Comparison of ENCODE assay signal across 10 cellular contexts in the genomic region with DNA sequence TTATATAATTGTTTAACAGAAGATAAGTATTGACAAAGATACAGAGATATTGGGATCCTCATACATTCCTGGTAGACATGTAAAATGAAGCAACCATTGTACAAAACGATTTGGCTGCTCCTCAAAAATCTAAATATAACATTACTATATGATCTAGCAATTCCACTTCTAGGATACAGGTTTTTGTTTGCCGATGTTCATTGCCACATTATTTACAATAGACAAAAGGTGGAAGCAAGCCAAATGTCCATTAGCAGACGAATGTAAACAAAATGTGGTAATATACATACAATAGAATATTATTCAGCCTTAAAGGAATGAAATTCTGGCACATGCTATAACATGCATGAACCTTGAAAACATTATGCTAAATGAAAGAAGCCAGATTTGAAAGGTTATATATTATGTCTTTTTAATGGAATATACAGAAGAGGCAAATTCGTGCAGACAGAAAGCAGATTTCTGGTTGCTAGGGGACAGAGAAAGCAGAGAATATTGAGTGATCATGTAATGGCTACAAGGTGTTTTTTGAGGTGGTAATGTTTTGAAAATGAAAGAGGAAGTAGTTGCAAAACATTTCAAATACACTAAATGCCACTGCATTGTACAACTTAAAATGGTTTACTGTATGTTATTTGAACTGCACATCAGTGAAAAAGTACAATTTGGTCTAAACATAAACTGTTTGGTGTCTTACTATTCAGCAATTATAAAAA. TPM values are rescaled to one million over a fixed set of nuclear protein-coding genes. Genes with fewer than 3 reads are reported as not detected.
DNase-seq lines count a peak whose midpoint lies in the region; ATAC-seq, FAIRE-seq and TF ChIP-seq lines count a peak whose summit lies in the region.
"Had no signal": no experiment of that assay in that cellular context is flagged by ENCODE, and none has a peak within 500 bp of the region (broad histone marks: within the 10 kb centered on the region; RNA-seq: fewer than 3 reads in every experiment).

No MANE protein-coding gene starts in this region.

- TF ChIP-seq CTCF in SK-N-SH (IDR thresholded peaks at IDR 0.05), result no peak
- no peak for TF ChIP-seq CTCF in osteoblast (IDR thresholded peaks at IDR 0.05; ENCODE audit: extremely low read depth, low read depth, low read length)

- intact Hi-C loops in naive thymus-derived CD4-positive, alpha-beta T cell (cut with micrococcal nuclease), result loop anchor here in 1 of 2 donors (2.0 to 10.0 kb wide), 3 partner anchors 539 to 1311 kb away; no protein-coding TSS in a partner anchor

- peaks cover 0 to 21% (median 12%) of the 10 kb centered on the region in 7 donors for H3K4me1 Mint-ChIP-seq in naive thymus-derived CD4-positive, alpha-beta T cell
- peaks cover 14% of the 10 kb centered on the region for H3K4me1 Mint-ChIP-seq in activated T-cell treated with anti-CD3 and anti-CD28 coated beads, Interleukin-2, amount 50 U/mL, for 24 hours (ENCODE audit: low read depth)

- no peaks in the 10 kb centered on the region for H3F3A ChIP-seq in SK-N-SH (replicated peaks; ENCODE audit: insufficient read depth)

- no peaks in the 10 kb centered on the region for H3K9me3 ChIP-seq in SK-N-SH
- no peaks in the 10 kb centered on the region for H3K9me3 ChIP-seq in naive thymus-derived CD4-positive, alpha-beta T cell (ENCODE audit: control insufficient read depth in 2 of 3, low read length in 3 of 3)
- no peaks in the 10 kb centered on the region for H3K9me3 ChIP-seq in osteoblast (ENCODE audit: low read depth, low read length)

- H3K9me3 Mint-ChIP-seq in naive thymus-derived CD4-positive, alpha-beta T cell, result no peaks in the 10 kb centered on the region
- no peaks in the 10 kb centered on the region for H3K9me3 Mint-ChIP-seq in activated T-cell treated with anti-CD3 and anti-CD28 coated beads, Interleukin-2, amount 50 U/mL, for 24 hours

- TF ChIP-seq EP300 in SK-N-SH (IDR thresholded peaks at IDR 0.05; ENCODE audit: borderline replicate concordance in 1 of 2, low read depth in 1 of 2, low read length in 1 of 2), result no peak

- peak overlapping the region in 2 of 10 donors; percentile 4 to 36 for H3K4me3 Mint-ChIP-seq in naive thymus-derived CD4-positive, alpha-beta T cell
- H3K4me3 Mint-ChIP-seq in activated T-cell treated with anti-CD3 and anti-CD28 coated beads, Interleukin-2, amount 50 U/mL, for 24 hours, result no peak overlapping the region
- H3K4me3 Mint-ChIP-seq: mesothelial cell of epicardium had no signal

- H2AFZ ChIP-seq in SK-N-SH (ENCODE audit: low read depth) (no peak overlapping the region), osteoblast (ENCODE audit: low read length) (no peak overlapping the region)

- FAIRE-seq in frontal cortex (lab: Jason Lieb, UNC), result no peak

- H3K27ac ChIP-seq in SK-N-SH (ENCODE audit: low read depth in 2 of 2, low read length in 1 of 2), result no peak overlapping the region
- H3K27ac ChIP-seq in naive thymus-derived CD4-positive, alpha-beta T cell (ENCODE audit: low read depth, low read length), result no peak overlapping the region
- H3K27ac ChIP-seq in osteoblast (ENCODE audit: low read depth, low read length), result no peak overlapping the region

- ATAC-seq in SK-N-SH treated with all-trans-retinoic acid at 6 μM for 48 hours (no peak; the same call in 2 of the 3 replicates), HG02938 (IDR thresholded peaks at IDR 0.05; ENCODE audit: unreplicated experiment) (peak; percentile 97)
- ATAC-seq in naive thymus-derived CD4-positive, alpha-beta T cell, result peak; percentile 31

- H3K36me3 ChIP-seq in SK-N-SH (replicated peaks in 1 of 2; ENCODE audit: control insufficient read depth in 1 of 2, insufficient read depth in 2 of 2, low read length in 1 of 2) (no peaks in the 10 kb centered on the region), osteoblast (ENCODE audit: insufficient read depth, low read length) (no peaks in the 10 kb centered on the region)
- no peaks in the 10 kb centered on the region for H3K36me3 ChIP-seq in naive thymus-derived CD4-positive, alpha-beta T cell (ENCODE audit: control insufficient read depth in 2 of 3, insufficient read depth in 3 of 3, low read length in 3 of 3)

- H4K20me1 ChIP-seq in SK-N-SH (ENCODE audit: insufficient read depth) (no peaks in the 10 kb centered on the region), osteoblast (ENCODE audit: insufficient read depth, low read length) (no peaks in the 10 kb centered on the region)

- H3K27me3 ChIP-seq in SK-N-SH (ENCODE audit: insufficient read depth) (no peaks in the 10 kb centered on the region; the same call in 1 of the 2 replicates), osteoblast (ENCODE audit: insufficient read depth, low read length) (no peaks in the 10 kb centered on the region)
- H3K27me3 ChIP-seq in naive thymus-derived CD4-positive, alpha-beta T cell (ENCODE audit: control insufficient read depth in 2 of 2, insufficient read depth in 2 of 2, low read length in 2 of 2), result no peaks in the 10 kb centered on the region

- CTCF ChIA-PET in SK-N-SH (lab: Yijun Ruan, JAX), result interaction anchor here (0.8 to 4.3 kb wide), 10 partner anchors 9 to 1311 kb away, joined by 3 to 52 read pairs (median 5); no protein-coding TSS in a partner anchor
- CTCF ChIA-PET in naive thymus-derived CD4-positive, alpha-beta T cell (lab: Charles Lee), result interaction anchor here (1.1 kb wide), 1 partner anchor 1983 kb away, joined by 3 read pairs; no protein-coding TSS in a partner anchor

- DNase-seq in SK-N-SH (no peak), NCI-H2029 treated with DMSO at 0.1 percent for 48 hours (lab: John Stamatoyannopoulos, UW) (peak; percentile 43), frontal cortex (ENCODE audit: low spot score in 2 of 2) (no peak), osteoblast (ENCODE audit: insufficient read length, low spot score, missing footprints) (no peak)
- DNase-seq in naive thymus-derived CD4-positive, alpha-beta T cell, result peak in 3 of 9 donors; percentile 6 to 11 (median 8)
- DNase-seq in activated T-cell treated with anti-CD3 and anti-CD28 coated beads, Interleukin-2, amount 50 U/mL, for 24 hours, result no peak
- DNase-seq: amniotic stem cell had no signal

- H3K4me3 ChIP-seq in SK-N-SH (ENCODE audit: low read depth in 2 of 2, low read length in 1 of 2), result no peak overlapping the region
- H3K4me3 ChIP-seq in naive thymus-derived CD4-positive, alpha-beta T cell (ENCODE audit: low read length), result no peak overlapping the region
- no peak overlapping the region for H3K4me3 ChIP-seq in osteoblast (ENCODE audit: insufficient read depth, low read length)

- H3K9ac ChIP-seq in SK-N-SH, result no peak overlapping the region

- TF ChIP-seq RAD21 in SK-N-SH (IDR thresholded peaks at IDR 0.05; ENCODE audit: low read length), result no peak

- no peaks in the 10 kb centered on the region for H3K36me3 Mint-ChIP-seq in naive thymus-derived CD4-positive, alpha-beta T cell
- no peaks in the 10 kb centered on the region for H3K36me3 Mint-ChIP-seq in activated T-cell treated with anti-CD3 and anti-CD28 coated beads, Interleukin-2, amount 50 U/mL, for 24 hours (ENCODE audit: low read depth)
- H3K36me3 Mint-ChIP-seq: mesothelial cell of epicardium had no signal

- no peak overlapping the region for H3K4me2 ChIP-seq in SK-N-SH
- no peak overlapping the region for H3K4me2 ChIP-seq in osteoblast (ENCODE audit: insufficient read depth, low read length)

- H3K4me1 ChIP-seq in SK-N-SH (ENCODE audit: control insufficient read depth in 1 of 2, insufficient read depth in 2 of 2, low read depth in 1 of 2, low read length in 1 of 2) (peaks cover 0 to 3% of the 10 kb centered on the region in 2 experiments; a peak in 2 of 4 replicates), osteoblast (ENCODE audit: insufficient read depth, low read length) (no peaks in the 10 kb centered on the region)
- H3K4me1 ChIP-seq in naive thymus-derived CD4-positive, alpha-beta T cell (ENCODE audit: control insufficient read depth in 2 of 2, insufficient read depth in 2 of 2, low read length in 2 of 2), result no peaks in the 10 kb centered on the region

- H3K9me2 ChIP-seq in SK-N-SH, result 0 out of 2 replicates have a peak, but pooled peaks cover 5% of the 10 kb centered on the region

- POLR2A ChIA-PET in SK-N-SH (lab: Yijun Ruan, JAX), result no interaction called here
- POLR2A ChIA-PET in naive thymus-derived CD4-positive, alpha-beta T cell (lab: Charles Lee), result no interaction called here

- no peak overlapping the region for H3K27ac Mint-ChIP-seq in naive thymus-derived CD4-positive, alpha-beta T cell
- no peak overlapping the region for H3K27ac Mint-ChIP-seq in activated T-cell treated with anti-CD3 and anti-CD28 coated beads, Interleukin-2, amount 50 U/mL, for 24 hours
- H3K27ac Mint-ChIP-seq: mesothelial cell of epicardium had no signal

- no peaks in the 10 kb centered on the region for H3K79me2 ChIP-seq in SK-N-SH (ENCODE audit: insufficient read depth)
- no peaks in the 10 kb centered on the region for H3K79me2 ChIP-seq in osteoblast (ENCODE audit: insufficient read depth, low read length)

- 11% methylated on average over 4 of the region's 4 CpGs for WGBS in SK-N-SH (ENCODE audit: low lambda C conversion rate)

- H3K27me3 Mint-ChIP-seq in naive thymus-derived CD4-positive, alpha-beta T cell, result peaks cover 3 to 10% (median 5%) of the 10 kb centered on the region in 5 donors
- H3K27me3 Mint-ChIP-seq in activated T-cell treated with anti-CD3 and anti-CD28 coated beads, Interleukin-2, amount 50 U/mL, for 24 hours, result peaks cover 3% of the 10 kb centered on the region

TF ChIP-seq in SK-N-SH, 30 proteins besides CTCF, POLR2A, EP300 and RAD21 (continues in another document):
- TF ChIP-seq, protein P1, sequence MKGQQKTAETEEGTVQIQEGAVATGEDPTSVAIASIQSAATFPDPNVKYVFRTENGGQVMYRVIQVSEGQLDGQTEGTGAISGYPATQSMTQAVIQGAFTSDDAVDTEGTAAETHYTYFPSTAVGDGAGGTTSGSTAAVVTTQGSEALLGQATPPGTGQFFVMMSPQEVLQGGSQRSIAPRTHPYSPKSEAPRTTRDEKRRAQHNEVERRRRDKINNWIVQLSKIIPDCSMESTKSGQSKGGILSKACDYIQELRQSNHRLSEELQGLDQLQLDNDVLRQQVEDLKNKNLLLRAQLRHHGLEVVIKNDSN (IDR thresholded peaks at IDR 0.05; ENCODE audit: borderline replicate concordance, low read depth), result no peak

TF ChIP-seq in SK-N-SH treated with all-trans-retinoic acid at 6 μM for 48 hours, 23 proteins besides CTCF, POLR2A, EP300 and RAD21:
- TF ChIP-seq ZFP3 (CRISPR knock-in tag; IDR thresholded peaks at IDR 0.05), result no peak

RNA-seq across cellular contexts. Expression of a gene that starts 44.9 kb away (rescaled TPM):
- polyA plus RNA-seq in SK-N-SH (2012; rRNA removed), result 5.1 and 8.1 TPM in 2 replicates
- polyA plus RNA-seq in SK-N-SH (2012; cell fraction: cytosol; rRNA removed), result 8.4 and 13.0 TPM in 2 replicates
- polyA plus RNA-seq in SK-N-SH (2012; cell fraction: nucleus; rRNA removed), result 4.3 and 11.7 TPM in 2 replicates
- 10 to 100 TPM; 11.8 to 27.3 (median 19.0) TPM for total RNA-seq in naive thymus-derived CD4-positive, alpha-beta T cell
- polyA plus RNA-seq in naive thymus-derived CD4-positive, alpha-beta T cell, result 10 to 100 TPM; 30.9 to 40.1 TPM
- total RNA-seq in frontal cortex (14.3 TPM), osteoblast (14.7 and 18.8 TPM in 2 replicates)
